Comparison of ENCODE assay signal across 8 cellular contexts in genomic region chr11:45233121-45233803, GRCh38. TPM values are rescaled to one million over a fixed set of nuclear protein-coding genes. Genes with fewer than 3 reads are reported as not detected.
DNase-seq lines count a peak whose midpoint lies in the region; ATAC-seq and TF ChIP-seq lines count a peak whose summit lies in the region.

No MANE protein-coding gene starts in this region.

- H3K27me3 Mint-ChIP-seq in activated CD4-positive, alpha-beta T cell treated with anti-CD3 and anti-CD28 coated beads for 36 hours = peaks cover 14% of the 10 kb centered on the region
- peaks cover 3% of the 10 kb centered on the region for H3K27me3 Mint-ChIP-seq in chondrocyte (ENCODE audit: low read depth)

- H3K4me3 ChIP-seq in lung = no peak overlapping the region

- POLR2A ChIA-PET in activated CD4-positive, alpha-beta T cell treated with anti-CD3 and anti-CD28 coated beads for 36 hours (lab: Charles Lee) = no interaction called here

- H3K27ac ChIP-seq in lung (ENCODE audit: low read depth in 1 of 2, low read length in 1 of 2) = no peak overlapping the region

- no peaks in the 10 kb centered on the region for H3K4me1 Mint-ChIP-seq in activated CD4-positive, alpha-beta T cell treated with anti-CD3 and anti-CD28 coated beads for 36 hours
- H3K4me1 Mint-ChIP-seq in chondrocyte (ENCODE audit: low read depth) = peaks cover 6% of the 10 kb centered on the region

- no peaks in the 10 kb centered on the region for H3K36me3 ChIP-seq in lung (ENCODE audit: control insufficient read depth in 2 of 2, insufficient read depth in 2 of 2, low read length in 2 of 2)

- peak; percentile 21 for DNase-seq in DMS53 treated with DMSO at 0.1 percent for 48 hours (lab: John Stamatoyannopoulos, UW; ENCODE audit: unreplicated experiment)
- DNase-seq in NCI-H2029 (lab: John Stamatoyannopoulos, UW) = peak; percentile 30
- peak; percentile 82 for DNase-seq in activated CD4-positive, alpha-beta T cell treated with anti-CD3 and anti-CD28 coated beads for 36 hours
- no peak for DNase-seq in chondrocyte (ENCODE audit: low spot score)
- peak; percentile 68 for DNase-seq in lung (ENCODE audit: low spot score)
- DNase-seq in stimulated activated CD8-positive, alpha-beta memory T cell treated with anti-CD3 and anti-CD28 coated beads, Interleukin-12 subunit alpha, Interleukin-12 subunit beta, amount 100 ng/mL, for 4 hours (ENCODE audit: low read depth) = peak; percentile 7

- 61 to 63% methylated on average over 17 of the region's 17 CpGs for WGBS in lung, 2 donors

- intact Hi-C loops in activated CD4-positive, alpha-beta T cell treated with anti-CD3 and anti-CD28 coated beads for 36 hours (cut with DNase I, micrococcal nuclease) = loop anchor here in 1 of 2 experiments (1.0 to 5.0 kb wide), 2 partner anchors 49 to 123 kb away; no protein-coding TSS in a partner anchor

- H3K4me1 ChIP-seq in lung (ENCODE audit: control insufficient read depth in 2 of 2, insufficient read depth in 2 of 2, low read length in 2 of 2) = no peaks in the 10 kb centered on the region

- H3K4me3 Mint-ChIP-seq in activated CD4-positive, alpha-beta T cell treated with anti-CD3 and anti-CD28 coated beads for 36 hours = no peak overlapping the region
- H3K4me3 Mint-ChIP-seq in chondrocyte (ENCODE audit: unreplicated experiment) = no peak overlapping the region

- H3K27ac Mint-ChIP-seq in activated CD4-positive, alpha-beta T cell treated with anti-CD3 and anti-CD28 coated beads for 36 hours = no peak overlapping the region
- no peak overlapping the region for H3K27ac Mint-ChIP-seq in chondrocyte (ENCODE audit: unreplicated experiment)

- CTCF ChIA-PET in activated CD4-positive, alpha-beta T cell treated with anti-CD3 and anti-CD28 coated beads for 36 hours (lab: Charles Lee) = interaction anchor here (0.5 to 2.1 kb wide), 9 partner anchors 11 to 179 kb away, joined by 3 to 6 read pairs (median 3); no protein-coding TSS in a partner anchor

- no peaks in the 10 kb centered on the region for H3K36me3 Mint-ChIP-seq in activated CD4-positive, alpha-beta T cell treated with anti-CD3 and anti-CD28 coated beads for 36 hours (ENCODE audit: low read depth)
- H3K36me3 Mint-ChIP-seq in chondrocyte (ENCODE audit: low read depth) = peaks cover 4% of the 10 kb centered on the region

- H3K9me3 ChIP-seq in lung (ENCODE audit: control insufficient read depth in 2 of 2, insufficient read depth in 1 of 2, low read length in 1 of 2) = no peaks in the 10 kb centered on the region

- no peaks in the 10 kb centered on the region for H3K27me3 ChIP-seq in lung (ENCODE audit: control insufficient read depth, insufficient read depth)

- H3K9me3 Mint-ChIP-seq in activated CD4-positive, alpha-beta T cell treated with anti-CD3 and anti-CD28 coated beads for 36 hours (ENCODE audit: low read depth) = peaks cover 1% of the 10 kb centered on the region
- H3K9me3 Mint-ChIP-seq in chondrocyte (ENCODE audit: low read depth) = no peaks in the 10 kb centered on the region

- ATAC-seq in GM21576 (IDR thresholded peaks at IDR 0.05; ENCODE audit: unreplicated experiment) = peak; percentile 58
- ATAC-seq in activated CD4-positive, alpha-beta T cell treated with anti-CD3 and anti-CD28 coated beads for 36 hours = peak; percentile 70
- ATAC-seq in lung (ENCODE audit: insufficient read depth, low FRiP score) = no peak
- ATAC-seq in GM18861 (IDR thresholded peaks at IDR 0.05; ENCODE audit: unreplicated experiment) = no peak

- TF ChIP-seq CTCF in chondrocyte (IDR thresholded peaks at IDR 0.05) (peak; percentile 80), lung (IDR thresholded peaks at IDR 0.05; ENCODE audit: control extremely low read depth, extremely low read depth) (peak; percentile 71)

RNA-seq across cellular contexts. Expression of gene SYT13, which starts 52.9 kb away (rescaled TPM):
- not detected for total RNA-seq in activated CD4-positive, alpha-beta T cell treated with anti-CD3 and anti-CD28 coated beads for 36 hours
- total RNA-seq in chondrocyte (1.8 to 3.2 TPM (median 2.8 TPM) in 3 replicates), lung (1 to 10 TPM in 1 of 2 donors, under 1 TPM in 1; 0.25 to 6.2 TPM)
- polyA plus RNA-seq in lung = under 1 TPM; 0.06 to 0.08 TPM

Comparison
In these comparisons a context has a peak if more than half of its experiments do, and no peak if none do; other contexts are left out.
1. ATAC-seq: peak in GM21576 (single experiment) and activated CD4-positive, alpha-beta T cell treated with anti-CD3 and anti-CD28 coated beads for 36 hours (single experiment); none in lung (single experiment) and GM18861 (single experiment).